Comparison of ENCODE assay signal across 8 cellular contexts in the genomic region with DNA sequence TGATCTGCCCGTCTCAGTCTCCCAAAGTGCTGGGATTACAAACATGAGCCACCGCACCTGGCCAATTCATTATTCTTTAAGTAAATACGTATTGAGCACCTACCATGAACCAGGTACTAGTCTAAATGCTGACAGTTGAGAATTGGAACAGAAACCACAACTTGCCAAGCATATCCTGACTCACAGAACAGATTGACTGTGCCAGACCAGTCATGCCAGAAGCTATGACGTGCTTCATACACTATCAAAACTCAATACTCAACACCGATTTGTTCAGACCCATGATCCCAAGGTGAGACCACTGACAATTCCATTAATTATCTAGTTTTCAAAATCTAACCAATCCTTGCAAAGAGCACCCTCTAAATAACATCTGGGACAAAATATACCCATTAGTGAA.
DNase-seq lines count a peak whose midpoint lies in the region; ATAC-seq and TF ChIP-seq lines count a peak whose summit lies in the region.
"Had no signal": no experiment of that assay in that cellular context is flagged by ENCODE, and none has a peak within 500 bp of the region (broad histone marks: within the 10 kb centered on the region; RNA-seq: fewer than 3 reads in every experiment).

No MANE protein-coding gene starts in this region.

- no peak overlapping the region for H3K27ac Mint-ChIP-seq in immature natural killer cell
- H3K27ac Mint-ChIP-seq: activated naive CD8-positive, alpha-beta T cell treated with anti-CD3 and anti-CD28 coated beads, Interleukin-2, amount 10 ng/mL, durations not matched to agents 7 days and 5 days had no signal

- no peaks in the 10 kb centered on the region for H3K9me3 ChIP-seq in uterus

- no peak for TF ChIP-seq POLR2A in uterus (IDR thresholded peaks at IDR 0.05)

- no peaks in the 10 kb centered on the region for H3K4me1 ChIP-seq in uterus

- no peaks in the 10 kb centered on the region for H3K4me1 Mint-ChIP-seq in immature natural killer cell

- intact Hi-C loops in uterus (cut with DNase I; ENCODE audit: low total_unique reads), result no loop called here

- H3K36me3 ChIP-seq in uterus, result no peaks in the 10 kb centered on the region

- TF ChIP-seq CTCF in uterus (IDR thresholded peaks at IDR 0.05), result no peak

- peaks cover 0 to 3% (median 0%) of the 10 kb centered on the region in 3 donors for H3K27me3 Mint-ChIP-seq in immature natural killer cell (ENCODE audit: low read depth in 3 of 3)
- H3K27me3 Mint-ChIP-seq: activated naive CD8-positive, alpha-beta T cell treated with anti-CD3 and anti-CD28 coated beads, Interleukin-2, amount 10 ng/mL, durations not matched to agents 7 days and 5 days had no signal

- H3K27ac ChIP-seq in uterus, result no peak overlapping the region

- no peak overlapping the region for H3K4me3 ChIP-seq in uterus

- no peaks in the 10 kb centered on the region for H3K36me3 Mint-ChIP-seq in immature natural killer cell
- H3K36me3 Mint-ChIP-seq: activated naive CD8-positive, alpha-beta T cell treated with anti-CD3 and anti-CD28 coated beads, Interleukin-2, amount 10 ng/mL, durations not matched to agents 7 days and 5 days had no signal

- no peaks in the 10 kb centered on the region for H3K9me3 Mint-ChIP-seq in immature natural killer cell

- H3K27me3 ChIP-seq in uterus, result no peaks in the 10 kb centered on the region

- no peak overlapping the region for H3K4me3 Mint-ChIP-seq in immature natural killer cell
- H3K4me3 Mint-ChIP-seq: activated naive CD8-positive, alpha-beta T cell treated with anti-CD3 and anti-CD28 coated beads, Interleukin-2, amount 10 ng/mL, durations not matched to agents 7 days and 5 days had no signal

- ATAC-seq in GM18867 (IDR thresholded peaks at IDR 0.05; ENCODE audit: unreplicated experiment), result peak; percentile 86
- ATAC-seq in GM21576 (IDR thresholded peaks at IDR 0.05; ENCODE audit: unreplicated experiment), result peak; percentile 58
- ATAC-seq in HG03558 (IDR thresholded peaks at IDR 0.05; ENCODE audit: extremely low read depth, unreplicated experiment), result peak; percentile 56

- DNase-seq in kidney glomerular epithelial cell (lab: John Stamatoyannopoulos, UW) (peak; percentile 78), immature natural killer cell (no peak), germinal center (ENCODE audit: low spot score) (no peak), uterus (no peak)
- DNase-seq: activated naive CD8-positive, alpha-beta T cell treated with anti-CD3 and anti-CD28 coated beads, Interleukin-2, amount 10 ng/mL, durations not matched to agents 7 days and 5 days had no signal
